9 cellular contexts compared by ENCODE assay signal in genomic region chr12:113056381-113056630, GRCh38. TPM values are rescaled to one million over a fixed set of nuclear protein-coding genes. Genes with fewer than 3 reads are reported as not detected.
A peak's percentile ranks its signal among the peaks of the same experiment; 100 is the strongest.
DNase-seq lines count a peak whose midpoint lies in the region; ATAC-seq and TF ChIP-seq lines count a peak whose summit lies in the region.
"Had no signal": no experiment of that assay in that cellular context is flagged by ENCODE, and none has a peak within 500 bp of the region (broad histone marks: within the 10 kb centered on the region; RNA-seq: fewer than 3 reads in every experiment).

No MANE protein-coding gene starts in this region.

- H4K20me1 ChIP-seq in DOHH2 (ENCODE audit: control insufficient read depth, insufficient read depth, low read depth, low read length) = no peaks in the 10 kb centered on the region

- WGBS in aorta, 2 donors = 4 to 9% methylated on average over 8 of the region's 8 CpGs

- peaks cover 77% of the 10 kb centered on the region for H3K36me3 ChIP-seq in DOHH2 (ENCODE audit: control insufficient read depth, low read length)
- no peaks in the 10 kb centered on the region for H3K36me3 ChIP-seq in SK-N-MC (ENCODE audit: insufficient read depth, low read length)
- H3K36me3 ChIP-seq in aorta (ENCODE audit: control insufficient read depth in 1 of 2, insufficient read depth in 2 of 2, low read length in 1 of 2) = no peaks in the 10 kb centered on the region

- H3K9me3 ChIP-seq in DOHH2 (ENCODE audit: control insufficient read depth, insufficient read depth, low read length) = no peaks in the 10 kb centered on the region
- H3K9me3 ChIP-seq in SK-N-MC (ENCODE audit: low read depth, low read length) = no peaks in the 10 kb centered on the region
- H3K9me3 ChIP-seq in aorta (ENCODE audit: control insufficient read depth, low read length) = no peaks in the 10 kb centered on the region

- peak overlapping the region; percentile 68 for H3K9ac ChIP-seq in SK-N-MC (ENCODE audit: insufficient read length)

- intact Hi-C loops in aorta (cut with DNase I) = no loop called here

- H3K9me2 ChIP-seq in DOHH2 (replicated peaks; ENCODE audit: control insufficient read depth, low read length) = no peaks in the 10 kb centered on the region

- peaks cover 67% of the 10 kb centered on the region for H3K4me1 ChIP-seq in DOHH2 (ENCODE audit: control insufficient read depth, low read length)
- no peaks in the 10 kb centered on the region for H3K4me1 ChIP-seq in aorta (ENCODE audit: control insufficient read depth in 1 of 2, insufficient read depth in 2 of 2, low read length in 2 of 2)

- peak overlapping the region; percentile 94 for H3K4me3 ChIP-seq in DOHH2 (ENCODE audit: low read length)
- H3K4me3 ChIP-seq in SK-N-MC = peak overlapping the region; percentile 88
- H3K4me3 ChIP-seq in fibroblast of the aortic adventitia (ENCODE audit: low read depth, low read length) = peak overlapping the region; percentile 51
- peak overlapping the region in 1 of 2 donors; percentile 17 for H3K4me3 ChIP-seq in aorta (ENCODE audit: low read length in 2 of 2)

- H3K4me2 ChIP-seq in DOHH2 (ENCODE audit: low read length) = peak overlapping the region; percentile 99

- ATAC-seq in aorta (ENCODE audit: low FRiP score) = no peak
- ATAC-seq in GM19467 (IDR thresholded peaks at IDR 0.05; ENCODE audit: unreplicated experiment) = no peak

- H3K27ac ChIP-seq in DOHH2 (ENCODE audit: low read depth, low read length) (peak overlapping the region; percentile 99), SK-N-MC (no peak overlapping the region), aorta (ENCODE audit: low read depth in 1 of 2, low read length in 2 of 2) (no peak overlapping the region)

- peaks cover 66% of the 10 kb centered on the region for H3F3A ChIP-seq in DOHH2 (ENCODE audit: control insufficient read depth, insufficient read depth)

- peaks cover 82% of the 10 kb centered on the region for H3K79me2 ChIP-seq in DOHH2 (ENCODE audit: control insufficient read depth, low read length)

- H3K27me3 ChIP-seq in DOHH2 (ENCODE audit: control insufficient read depth, low read length) = no peaks in the 10 kb centered on the region
- no peaks in the 10 kb centered on the region for H3K27me3 ChIP-seq in aorta (ENCODE audit: control insufficient read depth in 1 of 2, insufficient read depth in 2 of 2, low read length in 1 of 2)

- TF ChIP-seq CTCF in DOHH2 (IDR thresholded peaks at IDR 0.05; ENCODE audit: low read depth, low read length, poor library complexity, severe bottlenecking) = no peak
- no peak for TF ChIP-seq CTCF in fibroblast of the aortic adventitia (IDR thresholded peaks at IDR 0.05; ENCODE audit: insufficient read depth, low read length)

- no peak for DNase-seq in SK-N-MC (ENCODE audit: low read depth, low spot score)
- no peak for DNase-seq in fibroblast of the aortic adventitia (ENCODE audit: low read depth)
- DNase-seq in retina = peak; percentile 44
- DNase-seq in AG08395 (ENCODE audit: low spot score) = no peak
- no peak for DNase-seq in germinal center (ENCODE audit: low spot score)
- no peak for DNase-seq in aorta

RNA-seq across cellular contexts. Expression of gene DTX1, which starts 0.2 kb away (rescaled TPM):
- total RNA-seq in fibroblast of the aortic adventitia (ENCODE audit: low replicate concordance) (0.16 TPM in 1 of 2 replicates, not detected in the other), aorta (1 to 10 TPM; 4.2 to 4.8 TPM)
- polyA plus RNA-seq in aorta = under 1 TPM; 0.15 to 0.38 TPM
- total RNA-seq: fibroblast of lung had no signal
- polyA plus RNA-seq: fibroblast of lung had no signal
